ENCODE assay signal across 8 cellular contexts in genomic region chr12:19130224-19131019, GRCh38. TPM values are rescaled to one million over a fixed set of nuclear protein-coding genes. Genes with fewer than 3 reads are reported as not detected.
A peak's percentile ranks its signal among the peaks of the same experiment; 100 is the strongest.
DNase-seq lines count a peak whose midpoint lies in the region; ATAC-seq and TF ChIP-seq lines count a peak whose summit lies in the region.

No MANE protein-coding gene starts in this region.

- H3K36me3 ChIP-seq in HUES48 (ENCODE audit: control insufficient read depth, insufficient read depth, low read length) (peaks cover 34% of the 10 kb centered on the region), WERI-Rb-1 (peaks cover 22% of the 10 kb centered on the region), mesenchymal stem cell (ENCODE audit: control insufficient read depth in 1 of 2, insufficient read depth in 2 of 2, low read depth in 1 of 2, low read length in 2 of 2) (peaks cover 0 to 8% of the 10 kb centered on the region in 2 experiments), suprapubic skin (no peaks in the 10 kb centered on the region)
- no peaks in the 10 kb centered on the region for H3K36me3 ChIP-seq in effector memory CD4-positive, alpha-beta T cell (ENCODE audit: control insufficient read depth, insufficient read depth, low read length)

- TF ChIP-seq POLR2A in suprapubic skin (IDR thresholded peaks at IDR 0.05), result no peak

- H2BK120ac ChIP-seq in mesenchymal stem cell (ENCODE audit: low read depth, low read length), result peak overlapping the region; percentile 71

- H3K18ac ChIP-seq in mesenchymal stem cell (ENCODE audit: low read depth in 1 of 2, low read length in 2 of 2), result peak overlapping the region; percentile 74 to 100

- no peak overlapping the region for H2AFZ ChIP-seq in mesenchymal stem cell (ENCODE audit: low read depth, low read length)

- H3K4me2 ChIP-seq in mesenchymal stem cell (ENCODE audit: low read length, poor library complexity, severe bottlenecking), result peak overlapping the region; percentile 95

- TF ChIP-seq CTCF in WERI-Rb-1 (IDR thresholded peaks at IDR 0.05; ENCODE audit: low read depth, low read length), result no peak
- TF ChIP-seq CTCF in suprapubic skin (IDR thresholded peaks at IDR 0.05), result peak in 1 of 2 donors; percentile 3

- H3K4me3 ChIP-seq in HUES48 (ENCODE audit: low read depth, low read length) (peak overlapping the region; percentile 82), WERI-Rb-1 (ENCODE audit: low read depth, low read length) (peak overlapping the region; percentile 83), mesenchymal stem cell (ENCODE audit: insufficient read depth in 1 of 2, low read depth in 1 of 2, low read length in 2 of 2) (peak overlapping the region; percentile 93 to 99), suprapubic skin (peak overlapping the region; percentile 99)
- H3K4me3 ChIP-seq in effector memory CD4-positive, alpha-beta T cell (ENCODE audit: insufficient read depth, low read depth, low read length, poor library complexity, severe bottlenecking), result peak overlapping the region; percentile 81

- peak overlapping the region; percentile 72 for H3K9ac ChIP-seq in HUES48 (ENCODE audit: low read depth, low read length)
- peak overlapping the region; percentile 92 for H3K9ac ChIP-seq in mesenchymal stem cell (ENCODE audit: low read length)

- under 1% methylated on average over 38 of the region's 61 CpGs for WGBS in mesenchymal stem cell
- 0% methylated on average over 27 of the region's 61 CpGs for WGBS in suprapubic skin

- H3K27me3 ChIP-seq in HUES48 (ENCODE audit: control insufficient read depth, insufficient read depth, low read length) (no peaks in the 10 kb centered on the region), WERI-Rb-1 (ENCODE audit: insufficient read depth, low read depth, severe bottlenecking) (no peaks in the 10 kb centered on the region), mesenchymal stem cell (ENCODE audit: control insufficient read depth in 1 of 2, insufficient read depth in 1 of 2, low read length in 2 of 2) (no peaks in the 10 kb centered on the region), suprapubic skin (no peaks in the 10 kb centered on the region)
- no peaks in the 10 kb centered on the region for H3K27me3 ChIP-seq in effector memory CD4-positive, alpha-beta T cell (replicated peaks; ENCODE audit: control insufficient read depth, insufficient read depth, low read length, poor library complexity, severe bottlenecking)

- peak overlapping the region; percentile 93 for H3K27ac ChIP-seq in HUES48 (ENCODE audit: low read depth, low read length)
- H3K27ac ChIP-seq in WERI-Rb-1, result peak overlapping the region; percentile 92
- no peak overlapping the region for H3K27ac ChIP-seq in effector memory CD4-positive, alpha-beta T cell (ENCODE audit: insufficient read depth, low read length, poor library complexity, severe bottlenecking)
- H3K27ac ChIP-seq in mesenchymal stem cell (ENCODE audit: low read length, poor library complexity, severe bottlenecking), result peak overlapping the region; percentile 86
- H3K27ac ChIP-seq in suprapubic skin, result peak overlapping the region; percentile 97

- peak overlapping the region; percentile 25 to 93 for H3K14ac ChIP-seq in mesenchymal stem cell (ENCODE audit: low read length in 2 of 2)

- peak overlapping the region; percentile 81 for H2BK5ac ChIP-seq in mesenchymal stem cell (ENCODE audit: low read depth, low read length, poor library complexity, severe bottlenecking)

- peak overlapping the region; percentile 65 to 91 for H3K23ac ChIP-seq in mesenchymal stem cell (ENCODE audit: low read length in 2 of 2)

- TF ChIP-seq EP300 in suprapubic skin (IDR thresholded peaks at IDR 0.05), result no peak

- peak overlapping the region; percentile 61 for H2AK5ac ChIP-seq in mesenchymal stem cell (ENCODE audit: low read length, severe bottlenecking)

- DNase-seq in EH (ENCODE audit: low read depth), result peak; percentile 42
- peak; percentile 63 for DNase-seq in WERI-Rb-1
- DNase-seq in effector memory CD4-positive, alpha-beta T cell, result peak in 1 of 3 donors; percentile 6
- DNase-seq in mesenchymal stem cell, result no peak
- peak; percentile 64 to 84 for DNase-seq in suprapubic skin (ENCODE audit: low spot score in 2 of 2)
- DNase-seq in inferior parietal cortex (ENCODE audit: extremely low spot score), result no peak

- peak overlapping the region; percentile 78 for H4K8ac ChIP-seq in mesenchymal stem cell (ENCODE audit: low read length)

- H3K4me1 ChIP-seq in HUES48 (ENCODE audit: control insufficient read depth, insufficient read depth, low read length) (peaks cover 41% of the 10 kb centered on the region), mesenchymal stem cell (ENCODE audit: control insufficient read depth, insufficient read depth, low read depth, low read length) (no peaks in the 10 kb centered on the region), suprapubic skin (peaks cover 20% of the 10 kb centered on the region)
- no peaks in the 10 kb centered on the region for H3K4me1 ChIP-seq in effector memory CD4-positive, alpha-beta T cell (ENCODE audit: control insufficient read depth, insufficient read depth, low read length, poor library complexity, severe bottlenecking)

- H3K4ac ChIP-seq in mesenchymal stem cell (ENCODE audit: low read depth in 1 of 2, low read length in 2 of 2), result peak overlapping the region; percentile 84 to 88

- peak overlapping the region; percentile 94 to 96 for H2BK12ac ChIP-seq in mesenchymal stem cell (ENCODE audit: low read length in 2 of 2)

- peak overlapping the region; percentile 84 for H2BK15ac ChIP-seq in mesenchymal stem cell (ENCODE audit: low read depth, poor library complexity, severe bottlenecking)

- ATAC-seq in GM18858 (IDR thresholded peaks at IDR 0.05; ENCODE audit: unreplicated experiment), result no peak

- peaks cover 14% of the 10 kb centered on the region for H3K9me3 ChIP-seq in HUES48 (ENCODE audit: control insufficient read depth, insufficient read depth, low read length)
- peaks cover 7% of the 10 kb centered on the region for H3K9me3 ChIP-seq in WERI-Rb-1 (ENCODE audit: severe bottlenecking)
- H3K9me3 ChIP-seq in effector memory CD4-positive, alpha-beta T cell (ENCODE audit: control insufficient read depth, low read length), result no peaks in the 10 kb centered on the region
- H3K9me3 ChIP-seq in mesenchymal stem cell (ENCODE audit: control insufficient read depth, low read length), result peaks cover 21% of the 10 kb centered on the region
- peaks cover 10% of the 10 kb centered on the region for H3K9me3 ChIP-seq in suprapubic skin

- no peaks in the 10 kb centered on the region for H3K79me1 ChIP-seq in mesenchymal stem cell (replicated peaks; ENCODE audit: low read length, poor library complexity, severe bottlenecking)

- H4K91ac ChIP-seq in mesenchymal stem cell (ENCODE audit: low read length), result peak overlapping the region; percentile 88

RNA-seq across cellular contexts. Expression of gene PLEKHA5, which starts 0.9 kb away (rescaled TPM):
- 31.9 TPM for polyA plus RNA-seq in mesenchymal stem cell (2013, experiment 1 of 2)
- polyA plus RNA-seq in mesenchymal stem cell (2013, experiment 2 of 2), result 31.0 TPM
- 10 to 100 TPM; 25.8 to 65.5 (median 34.1) TPM for total RNA-seq in suprapubic skin

Comparison
In these comparisons a context has a peak if more than half of its experiments do, and no peak if none do; other contexts are left out.
1. DNase-seq: peak in EH (single experiment), WERI-Rb-1 (single experiment) and suprapubic skin (2 of 2); none in mesenchymal stem cell (single experiment) and inferior parietal cortex (single experiment).
2. Peak in every context shown above with its lines, with median percentiles within 50 percentile points of each other: H3K4me3 ChIP-seq.